Comparison of ENCODE assay signal across 8 cellular contexts in the genomic region with DNA sequence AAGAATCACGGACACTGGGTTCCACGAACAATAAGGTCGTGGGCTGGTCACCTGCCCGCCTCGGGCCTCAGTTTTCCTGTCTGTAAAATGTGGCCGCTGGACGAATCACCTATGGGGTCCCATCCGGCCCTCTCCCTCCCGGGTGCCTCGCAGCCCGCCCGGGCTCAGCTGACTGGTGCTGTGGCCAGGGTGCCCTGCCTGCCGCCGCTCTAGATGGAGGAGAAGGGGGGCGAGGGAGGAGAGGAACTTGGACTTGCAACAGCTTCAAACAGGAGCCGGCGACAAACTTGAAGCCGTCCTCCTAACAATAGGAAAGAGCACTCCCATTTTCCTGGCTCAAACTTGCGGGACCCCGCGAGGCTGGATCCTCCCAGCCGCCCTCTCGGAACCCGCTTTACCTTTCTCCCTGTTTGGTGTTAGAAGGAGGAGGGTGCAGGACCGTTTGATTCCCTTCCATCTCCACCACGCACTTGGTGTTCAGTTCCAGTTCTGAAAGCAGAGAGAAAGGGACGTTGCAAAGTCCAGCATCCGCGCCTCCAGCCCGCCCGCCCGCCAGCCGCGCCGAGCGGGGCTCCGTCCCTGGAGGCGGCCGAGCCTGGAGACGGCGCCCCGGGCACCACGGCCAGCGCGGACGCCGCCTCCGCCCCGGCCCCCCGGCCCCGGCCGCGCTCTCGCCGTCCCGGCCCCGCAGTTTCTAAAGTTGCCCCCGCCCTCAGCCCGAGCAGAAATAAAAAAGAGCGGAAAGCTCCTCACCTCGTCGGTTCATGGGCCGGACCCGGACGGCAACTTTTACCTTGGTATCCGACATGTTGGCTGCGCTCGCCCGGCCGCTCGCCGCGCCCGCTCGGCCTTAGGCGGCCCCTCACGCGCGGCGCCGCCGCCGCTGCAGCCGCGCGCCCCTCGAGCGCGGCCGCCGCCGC. TPM values are rescaled to one million over a fixed set of nuclear protein-coding genes. Genes with fewer than 3 reads are reported as not detected.
DNase-seq lines count a peak whose midpoint lies in the region; ATAC-seq lines count a peak whose summit lies in the region.

No MANE protein-coding gene starts in this region.

- no peaks in the 10 kb centered on the region for H3K9me3 ChIP-seq in CD4-positive, alpha-beta memory T cell (ENCODE audit: control insufficient read depth in 1 of 2, low read length in 2 of 2)

- peaks cover 18% of the 10 kb centered on the region for H3K4me1 ChIP-seq in CD4-positive, alpha-beta memory T cell (ENCODE audit: insufficient read depth, low read length)

- POLR2A ChIA-PET in CD4-positive, alpha-beta memory T cell (lab: Charles Lee; ENCODE audit: partially characterized antibody), result no interaction called here

- H3K4me3 ChIP-seq in CD4-positive, alpha-beta memory T cell (ENCODE audit: low read length in 2 of 2), result no peak overlapping the region

- peaks cover 13% of the 10 kb centered on the region for H3K27me3 ChIP-seq in CD4-positive, alpha-beta memory T cell (ENCODE audit: insufficient read depth, low read length)

- peak overlapping the region; percentile 72 to 85 (median 79) for H3K4me3 Mint-ChIP-seq in CD4-positive, alpha-beta memory T cell
- H3K4me3 Mint-ChIP-seq in stimulated activated naive B cell treated with anti-CD40 and anti-IgM and Interleukin-4, amounts not matched to agents 10 μg/mL and 1 μg/mL and 100 μg/mL, for 72 hours, result peak overlapping the region; percentile 83 to 84

- no peaks in the 10 kb centered on the region for H3K36me3 ChIP-seq in CD4-positive, alpha-beta memory T cell (ENCODE audit: insufficient read depth, low read length)

- H3K27me3 Mint-ChIP-seq in CD4-positive, alpha-beta memory T cell, result peaks cover 23 to 36% of the 10 kb centered on the region in 2 donors
- H3K27me3 Mint-ChIP-seq in stimulated activated naive B cell treated with anti-CD40 and anti-IgM and Interleukin-4, amounts not matched to agents 10 μg/mL and 1 μg/mL and 100 μg/mL, for 72 hours, result peaks cover 10 to 17% of the 10 kb centered on the region in 2 donors

- H3K27ac ChIP-seq in CD4-positive, alpha-beta memory T cell (ENCODE audit: low read depth, low read length), result no peak overlapping the region

- H3K9me3 Mint-ChIP-seq in CD4-positive, alpha-beta memory T cell, result no peaks in the 10 kb centered on the region
- no peaks in the 10 kb centered on the region for H3K9me3 Mint-ChIP-seq in stimulated activated naive B cell treated with anti-CD40 and anti-IgM and Interleukin-4, amounts not matched to agents 10 μg/mL and 1 μg/mL and 100 μg/mL, for 72 hours

- intact Hi-C loops in CD4-positive, alpha-beta memory T cell (cut with micrococcal nuclease), result no loop called here

- DNase-seq in CD4-positive, alpha-beta memory T cell, result no peak
- peak; percentile 30 for DNase-seq in RPMI8226
- peak; percentile 34 for DNase-seq in dedifferentiated amniotic fluid mesenchymal stem cell (ENCODE audit: extremely low spot score)
- DNase-seq in left kidney (ENCODE audit: low read depth, low spot score), result peak; percentile 90
- no peak for DNase-seq in stimulated activated naive B cell treated with anti-CD40 and anti-IgM and Interleukin-4, amounts not matched to agents 10 μg/mL and 1 μg/mL and 100 μg/mL, for 72 hours

- CTCF ChIA-PET in CD4-positive, alpha-beta memory T cell (lab: Charles Lee; ENCODE audit: partially characterized antibody), result no interaction called here

- peaks cover 10 to 22% (median 11%) of the 10 kb centered on the region in 4 donors for H3K4me1 Mint-ChIP-seq in CD4-positive, alpha-beta memory T cell
- peaks cover 18 to 30% of the 10 kb centered on the region in 2 donors for H3K4me1 Mint-ChIP-seq in stimulated activated naive B cell treated with anti-CD40 and anti-IgM and Interleukin-4, amounts not matched to agents 10 μg/mL and 1 μg/mL and 100 μg/mL, for 72 hours

- ATAC-seq in GM19043 (IDR thresholded peaks at IDR 0.05; ENCODE audit: low read depth, unreplicated experiment) (peak; percentile 11), HG03175 (IDR thresholded peaks at IDR 0.05; ENCODE audit: unreplicated experiment) (peak; percentile 15), HG03108 (IDR thresholded peaks at IDR 0.05; ENCODE audit: unreplicated experiment) (no peak)
- ATAC-seq in stimulated activated naive B cell treated with anti-CD40 and anti-IgM and Interleukin-4, amounts not matched to agents 10 μg/mL and 1 μg/mL and 100 μg/mL, for 72 hours (replicated peaks), result peak; percentile 27 to 29

- H3K36me3 Mint-ChIP-seq in CD4-positive, alpha-beta memory T cell, result peaks cover 0 to 2% of the 10 kb centered on the region in 2 donors
- H3K36me3 Mint-ChIP-seq in stimulated activated naive B cell treated with anti-CD40 and anti-IgM and Interleukin-4, amounts not matched to agents 10 μg/mL and 1 μg/mL and 100 μg/mL, for 72 hours, result peaks cover 0 to 3% of the 10 kb centered on the region in 2 donors

- no peak overlapping the region for H3K27ac Mint-ChIP-seq in CD4-positive, alpha-beta memory T cell
- no peak overlapping the region for H3K27ac Mint-ChIP-seq in stimulated activated naive B cell treated with anti-CD40 and anti-IgM and Interleukin-4, amounts not matched to agents 10 μg/mL and 1 μg/mL and 100 μg/mL, for 72 hours

RNA-seq across cellular contexts. Expression of gene KIF13A, which starts 0.5 kb away (rescaled TPM):
- total RNA-seq in CD4-positive, alpha-beta memory T cell, result 1 to 10 TPM; 1.5 to 1.7 TPM
- under 1 TPM in 1 of 2 donors, not detected in 1; 0.61 TPM for polyA plus RNA-seq in CD4-positive, alpha-beta memory T cell

Comparison
In these comparisons a context has a peak if more than half of its experiments do, and no peak if none do; other contexts are left out.
1. DNase-seq: peak in RPMI8226 (single experiment), dedifferentiated amniotic fluid mesenchymal stem cell (single experiment) and left kidney (single experiment); none in CD4-positive, alpha-beta memory T cell (0 of 5) and stimulated activated naive B cell treated with anti-CD40 and anti-IgM and Interleukin-4, amounts not matched to agents 10 μg/mL and 1 μg/mL and 100 μg/mL, for 72 hours (single experiment).